In genomic region chr6:129673758-129674157, GRCh38 we compare ENCODE assay signal across 16 cellular contexts. TPM values are rescaled to one million over a fixed set of nuclear protein-coding genes. Genes with fewer than 3 reads are reported as not detected.
DNase-seq lines count a peak whose midpoint lies in the region; FAIRE-seq and TF ChIP-seq lines count a peak whose summit lies in the region.
"Had no signal": no experiment of that assay in that cellular context is flagged by ENCODE, and none has a peak within 500 bp of the region (broad histone marks: within the 10 kb centered on the region; RNA-seq: fewer than 3 reads in every experiment).

No MANE protein-coding gene starts in this region.

- H3K9ac ChIP-seq in skeletal muscle satellite cell (ENCODE audit: low read depth, low read length): peak overlapping the region; percentile 9

- no peak overlapping the region for H3K4me3 ChIP-seq in SJCRH30
- H3K4me3 ChIP-seq in skeletal muscle satellite cell (ENCODE audit: low read length): no peak overlapping the region

- peak overlapping the region; percentile 73 for H3K4me2 ChIP-seq in skeletal muscle satellite cell (ENCODE audit: low read length)

- DNase-seq in NOMO-1 treated with DMSO at 0.1 percent for 48 hours (lab: John Stamatoyannopoulos, UW; ENCODE audit: unreplicated experiment) (peak; percentile 7), NOMO-1 treated with dmso at 0.1 percent for 144 hours (lab: John Stamatoyannopoulos, UW; ENCODE audit: unreplicated experiment) (no peak), SJCRH30 (peak in 1 of 2 experiments; percentile 21), chondrocyte (ENCODE audit: low spot score) (no peak), AG20443 (ENCODE audit: low spot score) (no peak), D721Med (ENCODE audit: insufficient read length, low spot score) (no peak), KG1 (lab: John Stamatoyannopoulos, UW) (no peak)
- DNase-seq: 8988T; activated T-cell treated with anti-CD3 and anti-CD28 coated beads, Interleukin-2, amount 50 U/mL, for 1 hour; central memory CD4-positive, alpha-beta T cell; DMS79; Kasumi-1; nucleus accumbens; stimulated activated naive CD8-positive, alpha-beta T cell treated with anti-CD3 and anti-CD28 coated beads, Interleukin-15, Interleukin-2, amounts not matched to agents 100 U/mL and 50 U/mL, for 24 hours had no signal

- H3K27ac Mint-ChIP-seq in chondrocyte (ENCODE audit: unreplicated experiment): peak overlapping the region; percentile 83

- H3K4me1 ChIP-seq in SJCRH30 (peaks cover 24% of the 10 kb centered on the region), skeletal muscle satellite cell (ENCODE audit: control insufficient read depth, insufficient read depth, low read length) (peaks cover 62% of the 10 kb centered on the region)

- H3K36me3 ChIP-seq in SJCRH30: no peaks in the 10 kb centered on the region; the same call in 1 of the 2 replicates
- H3K36me3 ChIP-seq in skeletal muscle satellite cell (ENCODE audit: insufficient read depth, low read length): peaks cover 8% of the 10 kb centered on the region

- peaks cover 7% of the 10 kb centered on the region for H3K9me3 Mint-ChIP-seq in chondrocyte (ENCODE audit: low read depth)

- H3K27me3 Mint-ChIP-seq in chondrocyte (ENCODE audit: low read depth): no peaks in the 10 kb centered on the region

- H3K4me3 Mint-ChIP-seq in chondrocyte (ENCODE audit: unreplicated experiment): no peak overlapping the region

- no peaks in the 10 kb centered on the region for H3K9me3 ChIP-seq in SJCRH30 (replicated peaks)
- H3K9me3 ChIP-seq in skeletal muscle satellite cell (replicated peaks; ENCODE audit: low read length): no peaks in the 10 kb centered on the region

- H3K27me3 ChIP-seq in SJCRH30: no peaks in the 10 kb centered on the region
- no peaks in the 10 kb centered on the region for H3K27me3 ChIP-seq in skeletal muscle satellite cell (ENCODE audit: control insufficient read depth, insufficient read depth, low read length)

- no peaks in the 10 kb centered on the region for H3K36me3 Mint-ChIP-seq in chondrocyte (ENCODE audit: low read depth)

- no peak for TF ChIP-seq CTCF in chondrocyte (IDR thresholded peaks at IDR 0.05)
- TF ChIP-seq CTCF in D721Med (IDR thresholded peaks at IDR 0.05; ENCODE audit: insufficient read depth, missing control alignments): no peak

- H3K4me1 Mint-ChIP-seq in chondrocyte (ENCODE audit: low read depth): peaks cover 59% of the 10 kb centered on the region

- peak overlapping the region; percentile 76 for H3K27ac ChIP-seq in SJCRH30

- no peak for FAIRE-seq in D721Med (lab: Jason Lieb, UNC)
- FAIRE-seq: GM12892 had no signal

RNA-seq across cellular contexts. Expression of gene ARHGAP18, which starts 36.2 kb away (rescaled TPM):
- total RNA-seq in SJCRH30 (2014; rRNA removed; shearing (Covaris generic)): 14.1 and 14.6 TPM in 2 replicates
- 8.0 to 14.0 TPM (median 10.3 TPM) in 3 replicates for total RNA-seq in chondrocyte
- 36.5 and 37.1 TPM in 2 replicates for total RNA-seq in skeletal muscle satellite cell (2012; rRNA removed)
